ENCODE assay signal across 20 cellular contexts in the genomic region with DNA sequence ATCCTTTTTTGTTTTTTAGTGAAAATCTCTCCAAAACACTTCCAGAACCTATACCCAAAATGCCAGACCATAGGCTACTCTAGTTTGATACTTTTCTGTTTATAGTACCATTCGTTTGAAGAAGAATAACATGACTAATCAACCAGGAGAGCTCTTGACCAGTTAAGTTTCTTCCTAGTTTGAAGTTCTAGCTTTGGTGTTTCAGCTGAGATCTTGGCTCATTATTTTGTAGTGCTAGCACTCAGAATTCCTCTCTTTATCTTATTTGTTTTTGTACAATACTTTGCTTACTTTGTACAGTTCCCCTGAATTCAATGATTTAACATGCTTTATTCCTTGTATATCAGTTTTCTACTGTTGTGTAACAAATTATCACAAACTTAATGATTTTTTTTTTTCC.
"Had no signal": no experiment of that assay in that cellular context is flagged by ENCODE, and none has a peak within 500 bp of the region (broad histone marks: within the 10 kb centered on the region; RNA-seq: fewer than 3 reads in every experiment).

No MANE protein-coding gene starts in this region.

- H3K4me3 ChIP-seq: coronary artery, dorsolateral prefrontal cortex, esophagus muscularis mucosa, gastroesophageal sphincter, heart left ventricle, hepatocyte, mucosa of descending colon had no signal

- H3K36me3 ChIP-seq: esophagus muscularis mucosa, gastroesophageal sphincter, heart left ventricle had no signal

- DNase-seq: dermis blood vessel endothelial cell; dorsolateral prefrontal cortex; effector CD4-positive, alpha-beta T cell; effector memory CD4-positive, alpha-beta T cell; heart left ventricle; hypothalamus; immature natural killer cell; kidney; kidney glomerular epithelial cell; left ventricle myocardium superior; naive B cell; naive thymus-derived CD8-positive, alpha-beta T cell had no signal

- H3K27me3 ChIP-seq: dorsolateral prefrontal cortex, esophagus muscularis mucosa, foreskin keratinocyte, gastroesophageal sphincter, heart left ventricle, hepatocyte had no signal

- ATAC-seq: foreskin keratinocyte; gastroesophageal sphincter; heart left ventricle; left colon; left lobe of liver; left ventricle myocardium superior; mucosa of descending colon; naive thymus-derived CD8-positive, alpha-beta T cell had no signal

- H3K9me3 ChIP-seq: esophagus muscularis mucosa, gastroesophageal sphincter, heart left ventricle, mucosa of descending colon had no signal

- H3K27ac ChIP-seq: coronary artery, dorsolateral prefrontal cortex, esophagus muscularis mucosa, foreskin keratinocyte, gastroesophageal sphincter, heart left ventricle, hepatocyte had no signal

- H3K4me1 ChIP-seq: esophagus muscularis mucosa, foreskin keratinocyte, gastroesophageal sphincter, heart left ventricle had no signal
